Comparison of ENCODE assay signal across 9 cellular contexts in the genomic region with DNA sequence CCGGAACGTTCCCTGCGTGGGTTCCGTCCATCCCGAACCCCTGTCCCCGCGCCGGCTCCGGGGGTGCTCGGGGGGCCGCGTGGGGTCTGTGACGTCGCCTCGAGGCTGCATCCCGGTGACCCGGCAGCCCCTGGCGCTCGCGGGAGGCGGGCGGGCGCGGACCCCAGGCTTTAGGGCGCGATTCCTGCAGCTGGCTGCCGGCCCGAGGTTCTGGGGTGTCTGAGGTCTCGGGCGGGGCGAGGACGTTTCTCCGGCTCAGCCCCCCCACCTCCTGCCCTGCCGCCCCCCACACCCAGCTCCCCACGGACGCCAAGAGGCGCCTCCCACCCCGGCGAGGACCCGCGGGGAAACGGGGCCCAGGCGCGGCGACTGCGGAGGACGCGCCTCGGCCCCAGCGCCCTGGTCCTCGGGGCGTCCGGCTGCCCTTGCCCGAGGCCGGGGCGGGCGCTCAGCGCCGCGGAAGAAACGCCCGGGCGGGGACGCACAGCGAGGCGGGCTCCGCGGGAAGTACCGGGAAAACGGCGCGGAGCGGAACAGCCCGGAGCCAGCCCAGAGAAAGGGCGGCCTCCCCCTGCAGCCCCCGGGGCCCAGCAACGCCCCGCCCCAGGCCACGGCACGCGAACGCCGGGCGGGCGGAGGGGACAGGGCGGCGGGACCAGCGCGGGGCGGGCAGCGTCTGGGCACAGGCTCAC. TPM values are rescaled to one million over a fixed set of nuclear protein-coding genes. Genes with fewer than 3 reads are reported as not detected.
DNase-seq lines count a peak whose midpoint lies in the region; ATAC-seq and TF ChIP-seq lines count a peak whose summit lies in the region.
"Had no signal": no experiment of that assay in that cellular context is flagged by ENCODE, and none has a peak within 500 bp of the region (broad histone marks: within the 10 kb centered on the region; RNA-seq: fewer than 3 reads in every experiment).

No MANE protein-coding gene starts in this region.

- in situ Hi-C loops in transverse colon (cut with MboI; ENCODE audit: low pct_ligation_motif_present in 1 of 4, low pct_unique_long_range_greater_than_20kb in 1 of 4, low sequenced_read_pairs in 3 of 4) = no loop called here

- peak; percentile 23 to 25 for ATAC-seq in activated T-cell treated with anti-CD3 and anti-CD28 coated beads, Interleukin-2, amount 50 U/mL, for 72 hours (replicated peaks in 1 of 2)
- ATAC-seq in left colon = peak; percentile 5

- H3K27ac Mint-ChIP-seq in activated T-cell treated with anti-CD3 and anti-CD28 coated beads, Interleukin-2, amount 50 U/mL, for 72 hours = no peak overlapping the region

- H3K4me3 Mint-ChIP-seq in activated T-cell treated with anti-CD3 and anti-CD28 coated beads, Interleukin-2, amount 50 U/mL, for 72 hours = no peak overlapping the region

- no peaks in the 10 kb centered on the region for H3K36me3 ChIP-seq in transverse colon

- intact Hi-C loops in left colon (cut with DNase I, micrococcal nuclease) (no loop called here), transverse colon (cut with DNase I; ENCODE audit: low total_unique reads) (no loop called here)

- peaks cover 0 to 2% of the 10 kb centered on the region in 2 donors for H3K9me3 Mint-ChIP-seq in activated T-cell treated with anti-CD3 and anti-CD28 coated beads, Interleukin-2, amount 50 U/mL, for 72 hours

- H3K27me3 ChIP-seq in transverse colon = peaks cover 15% of the 10 kb centered on the region

- no peaks in the 10 kb centered on the region for H3K9me3 ChIP-seq in transverse colon

- H3K27ac ChIP-seq in VCaP (peak overlapping the region; percentile 85), transverse colon (peak overlapping the region; percentile 66 to 80 (median 74))

- 47% methylated on average over 43 of the region's 91 CpGs; no CpG with 5 or more reads in 1 of the 2 donors for WGBS in transverse colon (ENCODE audit: low coverage in 1 of 2), 2 donors

- no peak for TF ChIP-seq CTCF in VCaP (conservative IDR thresholded peaks at IDR 0.05)
- TF ChIP-seq CTCF in transverse colon (IDR thresholded peaks at IDR 0.05) = no peak

- TF ChIP-seq EP300 in transverse colon (IDR thresholded peaks at IDR 0.05; ENCODE audit: low read depth) = no peak

- peaks cover 0 to under 1% of the 10 kb centered on the region in 2 donors for H3K36me3 Mint-ChIP-seq in activated T-cell treated with anti-CD3 and anti-CD28 coated beads, Interleukin-2, amount 50 U/mL, for 72 hours (ENCODE audit: insufficient read depth in 2 of 2)

- H3K4me1 Mint-ChIP-seq in activated T-cell treated with anti-CD3 and anti-CD28 coated beads, Interleukin-2, amount 50 U/mL, for 72 hours (ENCODE audit: low read depth) = peaks cover 35% of the 10 kb centered on the region

- no peak for TF ChIP-seq POLR2A in transverse colon (IDR thresholded peaks at IDR 0.05)

- DNase-seq in activated T-cell treated with anti-CD3 and anti-CD28 coated beads, Interleukin-2, amount 50 U/mL, for 72 hours = no peak
- no peak for DNase-seq in activated T-cell treated with anti-CD3 and anti-CD28 coated beads for 4 hours
- DNase-seq in left colon = peak in 1 of 2 donors; percentile 44
- no peak for DNase-seq in transverse colon
- no peak for DNase-seq in DMS153 treated with DMSO at 0.1 percent for 48 hours (lab: John Stamatoyannopoulos, UW; ENCODE audit: unreplicated experiment)
- no peak for DNase-seq in AG08395 (ENCODE audit: low spot score)
- DNase-seq in effector CD8-positive, alpha-beta T cell (lab: John Stamatoyannopoulos, UW) = no peak

- peak overlapping the region in 3 of 4 donors; percentile 33 to 51 (median 48) for H3K4me3 ChIP-seq in transverse colon

- no peaks in the 10 kb centered on the region for H3K27me3 Mint-ChIP-seq in activated T-cell treated with anti-CD3 and anti-CD28 coated beads, Interleukin-2, amount 50 U/mL, for 72 hours (ENCODE audit: low read depth)

- peaks cover 3 to 28% (median 8%) of the 10 kb centered on the region in 4 donors for H3K4me1 ChIP-seq in transverse colon

RNA-seq across cellular contexts. Expression of a gene that starts 1.3 kb away (rescaled TPM):
- 10 to 100 TPM; 20.2 to 24.1 TPM for total RNA-seq in activated T-cell treated with anti-CD3 and anti-CD28 coated beads, Interleukin-2, amount 50 U/mL, for 72 hours
- total RNA-seq in left colon (1 to 10 TPM; 2.3 to 2.5 TPM), transverse colon (1 to 10 TPM in 3 of 4 donors, under 1 TPM in 1; 0.80 to 7.8 (median 5.3) TPM)
- total RNA-seq: bronchial epithelial cell had no signal
